8 cellular contexts compared by ENCODE assay signal in the genomic region with DNA sequence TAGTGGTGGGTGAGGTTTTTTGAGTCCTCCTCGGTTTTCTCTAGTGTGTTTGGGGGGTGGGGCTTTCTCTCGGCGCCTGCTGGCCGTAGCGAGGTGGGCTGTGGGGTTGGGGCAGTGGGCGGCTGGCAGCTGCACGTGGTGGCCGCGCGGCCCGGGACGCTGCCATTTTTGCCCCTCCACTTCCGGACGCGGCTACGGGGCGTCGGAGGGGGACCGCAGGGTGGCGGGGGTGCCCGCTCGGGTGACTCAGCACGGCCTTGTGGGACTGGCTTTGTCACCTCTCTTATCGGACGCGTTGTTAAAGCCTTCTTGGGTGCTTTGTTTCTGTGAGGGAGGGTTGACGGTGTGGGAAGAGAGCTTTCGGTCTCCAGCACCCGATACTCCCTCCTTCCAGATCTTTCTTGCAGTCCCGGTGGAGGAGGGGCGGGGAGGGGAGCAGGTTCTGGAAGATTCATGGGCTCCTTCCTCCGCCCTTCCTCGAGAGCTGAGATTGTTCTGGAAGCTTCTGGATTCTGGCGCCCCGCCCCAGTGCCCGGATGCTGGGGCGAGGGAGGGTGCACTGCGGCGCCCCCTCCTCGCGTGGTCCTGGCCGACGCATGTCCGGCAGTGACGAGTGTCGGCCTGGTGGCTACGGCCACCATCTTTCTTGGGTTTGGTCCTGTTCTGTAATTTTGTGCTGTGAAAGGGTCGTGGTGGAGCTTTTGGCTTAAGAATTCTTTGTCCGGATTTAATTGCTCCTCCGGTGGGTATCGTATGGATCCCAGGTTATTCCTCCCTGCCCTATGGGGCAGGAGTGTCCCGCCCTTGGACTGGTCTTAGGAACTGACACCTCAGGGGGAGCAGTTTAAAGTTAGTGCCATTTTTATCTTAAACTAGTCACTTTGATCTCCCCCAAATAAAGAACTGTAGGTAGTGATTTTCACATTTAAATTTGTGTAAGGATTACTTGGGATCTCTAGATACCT. TPM values are rescaled to one million over a fixed set of nuclear protein-coding genes. Genes with fewer than 3 reads are reported as not detected.
DNase-seq lines count a peak whose midpoint lies in the region; ATAC-seq and TF ChIP-seq lines count a peak whose summit lies in the region.

No MANE protein-coding gene starts in this region.

- CTCF ChIA-PET in RWPE1 (lab: Yijun Ruan, JAX), result interaction anchor here (0.7 to 1.1 kb wide), 4 partner anchors 8 to 23 kb away, joined by 3 to 9 read pairs (median 4); a partner anchor contains a TSS

- peak; percentile 31 for ATAC-seq in HG03139 (IDR thresholded peaks at IDR 0.05; ENCODE audit: unreplicated experiment)

- POLR2A ChIA-PET in RWPE1 (lab: Yijun Ruan, JAX; ENCODE audit: low non-redundant PET), result interaction anchor here (0.6 to 1.3 kb wide), 7 partner anchors 9 to 617 kb away, joined by 3 to 6 read pairs (median 4); a partner anchor contains a TSS

- no peak for TF ChIP-seq CTCF in RWPE1 (conservative IDR thresholded peaks at IDR 0.05; ENCODE audit: low read depth)

- DNase-seq in NCI-H2196 (lab: John Stamatoyannopoulos, UW; ENCODE audit: unreplicated experiment) (peak; percentile 33), NCI-H2196 treated with DMSO at 0.1 percent for 48 hours (lab: John Stamatoyannopoulos, UW; ENCODE audit: unreplicated experiment) (no peak), RWPE1 (ENCODE audit: low spot score) (no peak), germinal center (ENCODE audit: low spot score) (peak; percentile 67), occipital lobe (lab: John Stamatoyannopoulos, UW) (peak; percentile 83), superior temporal gyrus (ENCODE audit: extremely low spot score) (peak; percentile 70)
- peak; percentile 91 for DNase-seq in activated gamma-delta T cell treated with anti-CD3 and anti-CD28 coated beads, Interleukin-2, amount 50 U/mL, for 16 hours (ENCODE audit: low read depth)

- H3K27ac ChIP-seq in RWPE1, result peak overlapping the region; percentile 91

RNA-seq across cellular contexts. Expression of a gene that starts 0.7 kb away (rescaled TPM):
- total RNA-seq in occipital lobe, result 440 TPM

RNA-seq across cellular contexts. Expression of a gene that starts 9.7 kb away (rescaled TPM):
- 33.1 TPM for total RNA-seq in occipital lobe

RNA-seq across cellular contexts. Expression of a gene that starts 17.7 kb away (rescaled TPM):
- 7.8 TPM for total RNA-seq in occipital lobe

RNA-seq across cellular contexts. Expression of a gene that starts 22.6 kb away (rescaled TPM):
- total RNA-seq in occipital lobe, result 53.5 TPM

RNA-seq across cellular contexts. Expression of a gene that starts 24.2 kb away (rescaled TPM):
- 5.5 TPM for total RNA-seq in occipital lobe

Comparison
In these comparisons a context has a peak if more than half of its experiments do, and no peak if none do; other contexts are left out.
1. DNase-seq: peak in NCI-H2196 (single experiment), activated gamma-delta T cell treated with anti-CD3 and anti-CD28 coated beads, Interleukin-2, amount 50 U/mL, for 16 hours (single experiment), germinal center (single experiment), occipital lobe (single experiment) and superior temporal gyrus (single experiment); none in NCI-H2196 treated with DMSO at 0.1 percent for 48 hours (single experiment) and RWPE1 (single experiment).